8 cellular contexts compared by ENCODE assay signal in genomic region chr7:66654275-66655112, GRCh38. TPM values are rescaled to one million over a fixed set of nuclear protein-coding genes. Genes with fewer than 3 reads are reported as not detected.
A peak's percentile ranks its signal among the peaks of the same experiment; 100 is the strongest.
DNase-seq lines count a peak whose midpoint lies in the region; ATAC-seq and TF ChIP-seq lines count a peak whose summit lies in the region.

No MANE protein-coding gene starts in this region.

- H3K36me3 ChIP-seq in right lobe of liver: no peaks in the 10 kb centered on the region

- ATAC-seq in GM19397 (IDR thresholded peaks at IDR 0.05; ENCODE audit: unreplicated experiment) (peak; percentile 94), HG03565 (IDR thresholded peaks at IDR 0.05; ENCODE audit: unreplicated experiment) (peak; percentile 85), right lobe of liver (peak; percentile 96 to 97 (median 96))

- DNase-seq in CD1c-positive myeloid dendritic cell (ENCODE audit: extremely low spot score) (peak; percentile 100), NCI-H748 treated with DMSO at 0.1 percent for 48 hours (lab: John Stamatoyannopoulos, UW) (peak; percentile 84), dermis microvascular lymphatic vessel endothelial cell (ENCODE audit: low read depth in 2 of 2) (peak; percentile 97 to 98), right lobe of liver (peak; percentile 98 to 99 (median 98))
- peak; percentile 97 to 98 for DNase-seq in activated CD4-positive, alpha-beta T cell treated with anti-CD3 and anti-CD28 coated beads, Interleukin-2, amount 50 U/mL, for 48 hours
- DNase-seq in stimulated activated CD4-positive, alpha-beta T cell treated with anti-CD3 and anti-CD28 coated beads, Interleukin-4, amount 100 ng/mL, for 24 hours: peak; percentile 97

- peak overlapping the region; percentile 81 to 87 (median 84) for H3K4me3 ChIP-seq in right lobe of liver

- no peaks in the 10 kb centered on the region for H3K27me3 ChIP-seq in right lobe of liver

- TF ChIP-seq POLR2A in right lobe of liver (IDR thresholded peaks at IDR 0.05): peak; percentile 98

- 0% methylated on average over 23 of the region's 92 CpGs for WGBS in right lobe of liver (ENCODE audit: insufficient coverage, low coverage, low lambda C conversion rate, missing lambda C conversion rate)

- peak in 1 of 4 donors; percentile 23 for TF ChIP-seq CTCF in right lobe of liver (IDR thresholded peaks at IDR 0.05)

- peaks cover 0 to 5% (median 0%) of the 10 kb centered on the region in 4 donors for H3K4me1 ChIP-seq in right lobe of liver

- no peaks in the 10 kb centered on the region for H3K9me3 ChIP-seq in right lobe of liver

- peak overlapping the region; percentile 79 to 99 (median 95) for H3K27ac ChIP-seq in right lobe of liver

- intact Hi-C loops in right lobe of liver (cut with DNase I): no loop called here

RNA-seq across cellular contexts. Expression of gene KCTD7, which starts 25.8 kb away (rescaled TPM):
- total RNA-seq in dermis microvascular lymphatic vessel endothelial cell (3.7 and 6.8 TPM in 2 replicates), right lobe of liver (1 to 10 TPM; 1.4 to 5.7 (median 3.9) TPM)

Comparison
In these comparisons a context has a peak if more than half of its experiments do, and no peak if none do; other contexts are left out.
1. Peak in every context shown above with its lines: DNase-seq, ATAC-seq, H3K4me3 ChIP-seq and H3K27ac ChIP-seq.